In the genomic region with DNA sequence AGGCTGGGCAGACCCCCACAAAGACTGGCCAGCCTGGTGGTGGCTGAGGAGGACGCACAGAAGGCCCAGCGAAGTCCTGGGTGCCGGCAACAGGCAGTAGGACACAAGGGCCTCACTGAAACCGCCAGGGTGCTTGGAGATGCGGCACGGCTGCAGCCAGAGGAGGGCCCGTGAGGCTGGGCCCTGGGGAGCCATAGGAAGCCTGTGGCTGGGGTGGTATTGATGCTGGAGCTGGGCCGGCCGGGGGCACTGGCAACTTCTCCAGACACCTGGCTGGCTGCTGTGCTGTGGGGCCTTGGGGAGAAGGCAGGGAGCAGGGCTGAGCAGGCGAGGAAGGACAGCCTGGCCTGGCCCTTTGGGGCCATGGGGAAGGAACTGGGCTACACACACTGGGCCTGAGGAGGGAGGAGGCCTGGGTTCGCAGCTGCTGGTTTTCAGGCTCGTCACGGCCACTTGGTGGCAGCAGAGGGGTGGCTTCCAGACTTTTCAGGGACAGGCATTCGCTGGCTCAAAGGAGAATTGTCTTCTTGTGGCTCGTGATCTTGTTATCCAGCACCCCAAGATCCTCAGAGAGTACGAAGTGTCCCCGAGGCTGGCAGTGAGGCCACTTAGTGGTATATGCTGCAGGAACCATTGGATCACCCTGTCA, we compare ENCODE assay signal across 1 cellular context.
TF ChIP-seq lines count a peak whose summit lies in the region.

No MANE protein-coding gene starts in this region.

TF ChIP-seq in GM12878, 131 proteins besides CTCF, POLR2A, EP300 and RAD21:
- TF ChIP-seq E4F1 (IDR thresholded peaks at IDR 0.05; ENCODE audit: borderline replicate concordance, partially characterized antibody) (no peak), SMC3 (IDR thresholded peaks at IDR 0.05; ENCODE audit: borderline replicate concordance, low read length) (peak; percentile 72), HDAC2 (IDR thresholded peaks at IDR 0.05) (no peak), YY1 (IDR thresholded peaks at IDR 0.05; ENCODE audit: low read depth, low read length) (0 out of 2 replicates have a peak, but pooled peaks have one; percentile 29)
- TF ChIP-seq, protein P1, sequence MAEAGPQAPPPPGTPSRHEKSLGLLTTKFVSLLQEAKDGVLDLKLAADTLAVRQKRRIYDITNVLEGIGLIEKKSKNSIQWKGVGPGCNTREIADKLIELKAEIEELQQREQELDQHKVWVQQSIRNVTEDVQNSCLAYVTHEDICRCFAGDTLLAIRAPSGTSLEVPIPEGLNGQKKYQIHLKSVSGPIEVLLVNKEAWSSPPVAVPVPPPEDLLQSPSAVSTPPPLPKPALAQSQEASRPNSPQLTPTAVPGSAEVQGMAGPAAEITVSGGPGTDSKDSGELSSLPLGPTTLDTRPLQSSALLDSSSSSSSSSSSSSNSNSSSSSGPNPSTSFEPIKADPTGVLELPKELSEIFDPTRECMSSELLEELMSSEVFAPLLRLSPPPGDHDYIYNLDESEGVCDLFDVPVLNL (IDR thresholded peaks at IDR 0.05; ENCODE audit: low read depth, low read length) = no peak
- TF ChIP-seq, protein P2, sequence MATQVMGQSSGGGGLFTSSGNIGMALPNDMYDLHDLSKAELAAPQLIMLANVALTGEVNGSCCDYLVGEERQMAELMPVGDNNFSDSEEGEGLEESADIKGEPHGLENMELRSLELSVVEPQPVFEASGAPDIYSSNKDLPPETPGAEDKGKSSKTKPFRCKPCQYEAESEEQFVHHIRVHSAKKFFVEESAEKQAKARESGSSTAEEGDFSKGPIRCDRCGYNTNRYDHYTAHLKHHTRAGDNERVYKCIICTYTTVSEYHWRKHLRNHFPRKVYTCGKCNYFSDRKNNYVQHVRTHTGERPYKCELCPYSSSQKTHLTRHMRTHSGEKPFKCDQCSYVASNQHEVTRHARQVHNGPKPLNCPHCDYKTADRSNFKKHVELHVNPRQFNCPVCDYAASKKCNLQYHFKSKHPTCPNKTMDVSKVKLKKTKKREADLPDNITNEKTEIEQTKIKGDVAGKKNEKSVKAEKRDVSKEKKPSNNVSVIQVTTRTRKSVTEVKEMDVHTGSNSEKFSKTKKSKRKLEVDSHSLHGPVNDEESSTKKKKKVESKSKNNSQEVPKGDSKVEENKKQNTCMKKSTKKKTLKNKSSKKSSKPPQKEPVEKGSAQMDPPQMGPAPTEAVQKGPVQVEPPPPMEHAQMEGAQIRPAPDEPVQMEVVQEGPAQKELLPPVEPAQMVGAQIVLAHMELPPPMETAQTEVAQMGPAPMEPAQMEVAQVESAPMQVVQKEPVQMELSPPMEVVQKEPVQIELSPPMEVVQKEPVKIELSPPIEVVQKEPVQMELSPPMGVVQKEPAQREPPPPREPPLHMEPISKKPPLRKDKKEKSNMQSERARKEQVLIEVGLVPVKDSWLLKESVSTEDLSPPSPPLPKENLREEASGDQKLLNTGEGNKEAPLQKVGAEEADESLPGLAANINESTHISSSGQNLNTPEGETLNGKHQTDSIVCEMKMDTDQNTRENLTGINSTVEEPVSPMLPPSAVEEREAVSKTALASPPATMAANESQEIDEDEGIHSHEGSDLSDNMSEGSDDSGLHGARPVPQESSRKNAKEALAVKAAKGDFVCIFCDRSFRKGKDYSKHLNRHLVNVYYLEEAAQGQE (IDR thresholded peaks at IDR 0.05; ENCODE audit: low read depth, low read length) = no peak
